1 cellular context compared by ENCODE assay signal in the genomic region with DNA sequence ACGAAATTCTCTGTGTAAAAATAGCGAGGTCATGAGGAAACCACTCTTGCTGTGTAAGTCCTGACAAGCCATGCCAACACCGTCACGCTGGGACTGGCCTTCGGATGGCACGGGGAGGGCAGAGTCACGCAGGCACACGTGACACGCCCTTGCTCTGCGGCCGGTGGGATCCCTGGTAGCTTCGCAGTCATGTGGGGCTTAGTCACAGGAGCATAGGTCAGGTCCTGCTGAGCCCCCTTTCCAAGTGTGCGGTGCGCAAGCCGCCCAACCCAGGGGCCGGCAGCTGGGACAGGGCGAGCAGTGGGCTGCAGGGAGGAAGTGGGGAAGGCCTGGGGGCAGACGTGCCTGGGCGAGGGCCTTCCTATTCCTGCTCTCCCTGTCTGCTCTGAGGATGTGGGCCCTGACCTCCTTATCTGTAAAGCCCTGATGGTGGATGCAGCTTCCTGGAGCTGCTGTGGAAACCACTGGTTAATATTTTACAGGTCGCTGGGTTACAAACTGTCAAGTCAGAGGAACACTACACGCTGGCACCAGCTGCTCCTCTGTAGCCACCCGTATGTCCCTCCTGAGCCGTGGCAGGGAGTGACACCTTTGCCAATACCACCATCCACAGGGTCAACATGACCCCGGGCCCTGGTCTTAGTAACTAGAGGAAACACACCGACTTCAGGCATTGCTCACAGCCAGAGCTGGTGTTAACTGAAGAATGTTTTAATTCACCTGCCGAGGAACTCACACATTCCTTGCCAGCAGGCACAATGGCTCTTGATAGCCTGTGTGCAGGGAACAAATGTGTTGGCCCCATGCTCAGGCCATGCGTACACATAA.
TF ChIP-seq lines count a peak whose summit lies in the region.

No MANE protein-coding gene starts in this region.

TF ChIP-seq in HepG2, 621 proteins besides CTCF, POLR2A, EP300 and RAD21 (continued from another document and continues in another):
- TF ChIP-seq, protein P1, sequence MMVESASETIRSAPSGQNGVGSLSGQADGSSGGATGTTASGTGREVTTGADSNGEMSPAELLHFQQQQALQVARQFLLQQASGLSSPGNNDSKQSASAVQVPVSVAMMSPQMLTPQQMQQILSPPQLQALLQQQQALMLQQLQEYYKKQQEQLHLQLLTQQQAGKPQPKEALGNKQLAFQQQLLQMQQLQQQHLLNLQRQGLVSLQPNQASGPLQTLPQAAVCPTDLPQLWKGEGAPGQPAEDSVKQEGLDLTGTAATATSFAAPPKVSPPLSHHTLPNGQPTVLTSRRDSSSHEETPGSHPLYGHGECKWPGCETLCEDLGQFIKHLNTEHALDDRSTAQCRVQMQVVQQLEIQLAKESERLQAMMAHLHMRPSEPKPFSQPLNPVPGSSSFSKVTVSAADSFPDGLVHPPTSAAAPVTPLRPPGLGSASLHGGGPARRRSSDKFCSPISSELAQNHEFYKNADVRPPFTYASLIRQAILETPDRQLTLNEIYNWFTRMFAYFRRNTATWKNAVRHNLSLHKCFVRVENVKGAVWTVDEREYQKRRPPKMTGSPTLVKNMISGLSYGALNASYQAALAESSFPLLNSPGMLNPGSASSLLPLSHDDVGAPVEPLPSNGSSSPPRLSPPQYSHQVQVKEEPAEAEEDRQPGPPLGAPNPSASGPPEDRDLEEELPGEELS (CRISPR knock-in tag; IDR thresholded peaks at IDR 0.05), result no peak; the same call in 1 of the 2 replicates
- TF ChIP-seq POGZ (CRISPR knock-in tag; IDR thresholded peaks at IDR 0.05), result peak; percentile 70
- TF ChIP-seq, protein P2, sequence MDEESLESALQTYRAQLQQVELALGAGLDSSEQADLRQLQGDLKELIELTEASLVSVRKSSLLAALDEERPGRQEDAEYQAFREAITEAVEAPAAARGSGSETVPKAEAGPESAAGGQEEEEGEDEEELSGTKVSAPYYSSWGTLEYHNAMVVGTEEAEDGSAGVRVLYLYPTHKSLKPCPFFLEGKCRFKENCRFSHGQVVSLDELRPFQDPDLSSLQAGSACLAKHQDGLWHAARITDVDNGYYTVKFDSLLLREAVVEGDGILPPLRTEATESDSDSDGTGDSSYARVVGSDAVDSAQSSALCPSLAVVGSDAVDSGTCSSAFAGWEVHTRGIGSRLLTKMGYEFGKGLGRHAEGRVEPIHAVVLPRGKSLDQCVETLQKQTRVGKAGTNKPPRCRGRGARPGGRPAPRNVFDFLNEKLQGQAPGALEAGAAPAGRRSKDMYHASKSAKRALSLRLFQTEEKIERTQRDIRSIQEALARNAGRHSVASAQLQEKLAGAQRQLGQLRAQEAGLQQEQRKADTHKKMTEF (CRISPR knock-in tag; IDR thresholded peaks at IDR 0.05), result peak; percentile 90
- TF ChIP-seq ZNF451 (CRISPR knock-in tag; IDR thresholded peaks at IDR 0.05), result no peak
- TF ChIP-seq BRCA1 (CRISPR knock-in tag; IDR thresholded peaks at IDR 0.05), result peak; percentile 15; the same call in 1 of the 2 replicates
- no peak for TF ChIP-seq SMARCE1 (IDR thresholded peaks at IDR 0.05; ENCODE audit: borderline replicate concordance)
- peak in 1 of 2 experiments; percentile 60; a peak in 1 of 4 replicates for TF ChIP-seq KLF16 (CRISPR knock-in tag; IDR thresholded peaks at IDR 0.05)
- no peak for TF ChIP-seq PAF1 (CRISPR knock-in tag; IDR thresholded peaks at IDR 0.05)
- no peak for TF ChIP-seq ZNF782 (CRISPR knock-in tag; IDR thresholded peaks at IDR 0.05; ENCODE audit: borderline replicate concordance)
- TF ChIP-seq, protein P3, sequence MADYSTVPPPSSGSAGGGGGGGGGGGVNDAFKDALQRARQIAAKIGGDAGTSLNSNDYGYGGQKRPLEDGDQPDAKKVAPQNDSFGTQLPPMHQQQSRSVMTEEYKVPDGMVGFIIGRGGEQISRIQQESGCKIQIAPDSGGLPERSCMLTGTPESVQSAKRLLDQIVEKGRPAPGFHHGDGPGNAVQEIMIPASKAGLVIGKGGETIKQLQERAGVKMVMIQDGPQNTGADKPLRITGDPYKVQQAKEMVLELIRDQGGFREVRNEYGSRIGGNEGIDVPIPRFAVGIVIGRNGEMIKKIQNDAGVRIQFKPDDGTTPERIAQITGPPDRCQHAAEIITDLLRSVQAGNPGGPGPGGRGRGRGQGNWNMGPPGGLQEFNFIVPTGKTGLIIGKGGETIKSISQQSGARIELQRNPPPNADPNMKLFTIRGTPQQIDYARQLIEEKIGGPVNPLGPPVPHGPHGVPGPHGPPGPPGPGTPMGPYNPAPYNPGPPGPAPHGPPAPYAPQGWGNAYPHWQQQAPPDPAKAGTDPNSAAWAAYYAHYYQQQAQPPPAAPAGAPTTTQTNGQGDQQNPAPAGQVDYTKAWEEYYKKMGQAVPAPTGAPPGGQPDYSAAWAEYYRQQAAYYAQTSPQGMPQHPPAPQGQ (CRISPR knock-in tag; IDR thresholded peaks at IDR 0.05; ENCODE audit: borderline replicate concordance), result 0 out of 2 replicates have a peak, but pooled peaks have one; percentile 80
- TF ChIP-seq ZNF589 (CRISPR knock-in tag; conservative IDR thresholded peaks at IDR 0.05), result no peak
- TF ChIP-seq ZNF367 (CRISPR knock-in tag; IDR thresholded peaks at IDR 0.05; ENCODE audit: borderline replicate concordance), result no peak
- peak; percentile 60; the same call in 1 of the 2 replicates for TF ChIP-seq SP4 (CRISPR knock-in tag; IDR thresholded peaks at IDR 0.05)
- TF ChIP-seq ZSCAN21 (CRISPR knock-in tag; IDR thresholded peaks at IDR 0.05; ENCODE audit: borderline replicate concordance), result no peak
- no peak for TF ChIP-seq MBNL3 (CRISPR knock-in tag; conservative IDR thresholded peaks at IDR 0.05)
- TF ChIP-seq CBFB (CRISPR knock-in tag; IDR thresholded peaks at IDR 0.05), result no peak
- TF ChIP-seq MXI1 (IDR thresholded peaks at IDR 0.05; ENCODE audit: borderline replicate concordance, low read depth, low read length), result peak; percentile 34; the same call in 1 of the 3 replicates
- no peak for TF ChIP-seq ZFP90 (CRISPR knock-in tag; IDR thresholded peaks at IDR 0.05; ENCODE audit: borderline replicate concordance)
- TF ChIP-seq ZNF629 (CRISPR knock-in tag; conservative IDR thresholded peaks at IDR 0.05), result no peak; the same call in 1 of the 2 replicates
- TF ChIP-seq ZNF331 (CRISPR knock-in tag; IDR thresholded peaks at IDR 0.05), result peak; percentile 60
- TF ChIP-seq, protein P4, sequence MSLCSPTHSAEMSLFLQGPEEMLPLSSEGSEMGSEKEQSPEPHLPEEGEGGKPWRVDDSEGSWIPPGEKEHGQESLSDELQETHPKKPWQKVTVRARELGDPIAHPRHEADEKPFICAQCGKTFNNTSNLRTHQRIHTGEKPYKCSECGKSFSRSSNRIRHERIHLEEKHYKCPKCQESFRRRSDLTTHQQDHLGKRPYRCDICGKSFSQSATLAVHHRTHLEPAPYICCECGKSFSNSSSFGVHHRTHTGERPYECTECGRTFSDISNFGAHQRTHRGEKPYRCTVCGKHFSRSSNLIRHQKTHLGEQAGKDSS (CRISPR knock-in tag; IDR thresholded peaks at IDR 0.05; ENCODE audit: borderline replicate concordance, low read depth), result peak; percentile 67; the same call in 1 of the 2 replicates
- TF ChIP-seq ZNF598 (CRISPR knock-in tag; IDR thresholded peaks at IDR 0.05; ENCODE audit: borderline replicate concordance), result no peak
- no peak for TF ChIP-seq RFXANK (CRISPR knock-in tag; IDR thresholded peaks at IDR 0.05)
- TF ChIP-seq RNF2 (conservative IDR thresholded peaks at IDR 0.05; ENCODE audit: low read depth), result peak; percentile 70; the same call in 1 of the 2 replicates
- TF ChIP-seq GATA4 (IDR thresholded peaks at IDR 0.05; ENCODE audit: borderline replicate concordance, low read depth), result peak; percentile 47; the same call in 1 of the 2 replicates
- TF ChIP-seq ONECUT2 (CRISPR knock-in tag; IDR thresholded peaks at IDR 0.05), result no peak
- TF ChIP-seq, protein P5, sequence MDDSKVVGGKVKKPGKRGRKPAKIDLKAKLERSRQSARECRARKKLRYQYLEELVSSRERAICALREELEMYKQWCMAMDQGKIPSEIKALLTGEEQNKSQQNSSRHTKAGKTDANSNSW (CRISPR knock-in tag; IDR thresholded peaks at IDR 0.05; ENCODE audit: borderline replicate concordance), result no peak
- no peak for TF ChIP-seq ZNF749 (CRISPR knock-in tag; IDR thresholded peaks at IDR 0.05; ENCODE audit: borderline replicate concordance)
- TF ChIP-seq, protein P6, sequence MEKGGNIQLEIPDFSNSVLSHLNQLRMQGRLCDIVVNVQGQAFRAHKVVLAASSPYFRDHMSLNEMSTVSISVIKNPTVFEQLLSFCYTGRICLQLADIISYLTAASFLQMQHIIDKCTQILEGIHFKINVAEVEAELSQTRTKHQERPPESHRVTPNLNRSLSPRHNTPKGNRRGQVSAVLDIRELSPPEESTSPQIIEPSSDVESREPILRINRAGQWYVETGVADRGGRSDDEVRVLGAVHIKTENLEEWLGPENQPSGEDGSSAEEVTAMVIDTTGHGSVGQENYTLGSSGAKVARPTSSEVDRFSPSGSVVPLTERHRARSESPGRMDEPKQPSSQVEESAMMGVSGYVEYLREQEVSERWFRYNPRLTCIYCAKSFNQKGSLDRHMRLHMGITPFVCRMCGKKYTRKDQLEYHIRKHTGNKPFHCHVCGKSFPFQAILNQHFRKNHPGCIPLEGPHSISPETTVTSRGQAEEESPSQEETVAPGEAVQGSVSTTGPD (CRISPR knock-in tag; IDR thresholded peaks at IDR 0.05), result peak; percentile 63
- TF ChIP-seq ZIK1 (CRISPR knock-in tag; IDR thresholded peaks at IDR 0.05; ENCODE audit: borderline replicate concordance, low read depth), result no peak
- TF ChIP-seq, protein P7, sequence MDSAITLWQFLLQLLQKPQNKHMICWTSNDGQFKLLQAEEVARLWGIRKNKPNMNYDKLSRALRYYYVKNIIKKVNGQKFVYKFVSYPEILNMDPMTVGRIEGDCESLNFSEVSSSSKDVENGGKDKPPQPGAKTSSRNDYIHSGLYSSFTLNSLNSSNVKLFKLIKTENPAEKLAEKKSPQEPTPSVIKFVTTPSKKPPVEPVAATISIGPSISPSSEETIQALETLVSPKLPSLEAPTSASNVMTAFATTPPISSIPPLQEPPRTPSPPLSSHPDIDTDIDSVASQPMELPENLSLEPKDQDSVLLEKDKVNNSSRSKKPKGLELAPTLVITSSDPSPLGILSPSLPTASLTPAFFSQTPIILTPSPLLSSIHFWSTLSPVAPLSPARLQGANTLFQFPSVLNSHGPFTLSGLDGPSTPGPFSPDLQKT (CRISPR knock-in tag; IDR thresholded peaks at IDR 0.05; ENCODE audit: borderline replicate concordance), result no peak
- no peak for TF ChIP-seq KLF13 (CRISPR knock-in tag; IDR thresholded peaks at IDR 0.05)
- TF ChIP-seq NR2F6 (IDR thresholded peaks at IDR 0.05), result peak; percentile 72; the same call in 1 of the 2 replicates
- peak; percentile 87 for TF ChIP-seq NR2F6 (CRISPR knock-in tag; IDR thresholded peaks at IDR 0.05)
- no peak for TF ChIP-seq PHF5A (CRISPR knock-in tag; IDR thresholded peaks at IDR 0.05; ENCODE audit: low read depth, unreplicated experiment)
- TF ChIP-seq PTBP1 (IDR thresholded peaks at IDR 0.05; ENCODE audit: low read depth, low read length, poor library complexity, severe bottlenecking), result no peak
- TF ChIP-seq ZNF124 (CRISPR knock-in tag; IDR thresholded peaks at IDR 0.05), result no peak; the same call in 1 of the 2 replicates
- TF ChIP-seq ZNF841 (CRISPR knock-in tag; IDR thresholded peaks at IDR 0.05; ENCODE audit: borderline replicate concordance), result no peak
- TF ChIP-seq, protein P8, sequence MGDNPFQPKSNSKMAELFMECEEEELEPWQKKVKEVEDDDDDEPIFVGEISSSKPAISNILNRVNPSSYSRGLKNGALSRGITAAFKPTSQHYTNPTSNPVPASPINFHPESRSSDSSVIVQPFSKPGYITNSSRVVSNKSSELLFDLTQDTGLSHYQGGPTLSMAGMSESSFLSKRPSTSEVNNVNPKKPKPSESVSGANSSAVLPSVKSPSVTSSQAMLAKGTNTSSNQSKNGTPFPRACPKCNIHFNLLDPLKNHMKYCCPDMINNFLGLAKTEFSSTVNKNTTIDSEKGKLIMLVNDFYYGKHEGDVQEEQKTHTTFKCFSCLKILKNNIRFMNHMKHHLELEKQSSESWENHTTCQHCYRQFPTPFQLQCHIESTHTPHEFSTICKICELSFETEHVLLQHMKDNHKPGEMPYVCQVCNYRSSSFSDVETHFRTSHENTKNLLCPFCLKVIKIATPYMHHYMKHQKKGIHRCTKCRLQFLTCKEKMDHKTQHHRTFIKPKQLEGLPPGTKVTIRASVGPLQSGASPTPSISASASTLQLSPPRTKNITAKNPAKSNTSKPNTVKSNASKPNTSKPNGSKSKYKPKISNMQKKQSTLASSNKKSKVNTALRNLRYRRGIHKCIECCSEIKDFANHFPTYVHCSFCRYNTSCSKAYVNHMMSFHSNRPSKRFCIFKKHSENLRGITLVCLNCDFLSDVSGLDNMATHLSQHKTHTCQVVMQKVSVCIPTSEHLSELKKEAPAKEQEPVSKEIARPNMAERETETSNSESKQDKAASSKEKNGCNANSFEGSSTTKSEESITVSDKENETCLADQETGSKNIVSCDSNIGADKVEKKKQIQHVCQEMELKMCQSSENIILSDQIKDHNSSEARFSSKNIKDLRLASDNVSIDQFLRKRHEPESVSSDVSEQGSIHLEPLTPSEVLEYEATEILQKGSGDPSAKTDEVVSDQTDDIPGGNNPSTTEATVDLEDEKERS (CRISPR knock-in tag; IDR thresholded peaks at IDR 0.05), result no peak
- peak; percentile 85; the same call in 1 of the 2 replicates for TF ChIP-seq ZNF772 (CRISPR knock-in tag; IDR thresholded peaks at IDR 0.05)
- TF ChIP-seq, protein P9, sequence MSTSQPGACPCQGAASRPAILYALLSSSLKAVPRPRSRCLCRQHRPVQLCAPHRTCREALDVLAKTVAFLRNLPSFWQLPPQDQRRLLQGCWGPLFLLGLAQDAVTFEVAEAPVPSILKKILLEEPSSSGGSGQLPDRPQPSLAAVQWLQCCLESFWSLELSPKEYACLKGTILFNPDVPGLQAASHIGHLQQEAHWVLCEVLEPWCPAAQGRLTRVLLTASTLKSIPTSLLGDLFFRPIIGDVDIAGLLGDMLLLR (CRISPR knock-in tag; IDR thresholded peaks at IDR 0.05), result peak; percentile 74
- TF ChIP-seq, protein P10, sequence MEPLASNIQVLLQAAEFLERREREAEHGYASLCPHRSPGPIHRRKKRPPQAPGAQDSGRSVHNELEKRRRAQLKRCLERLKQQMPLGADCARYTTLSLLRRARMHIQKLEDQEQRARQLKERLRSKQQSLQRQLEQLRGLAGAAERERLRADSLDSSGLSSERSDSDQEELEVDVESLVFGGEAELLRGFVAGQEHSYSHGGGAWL (CRISPR knock-in tag; IDR thresholded peaks at IDR 0.05), result 0 out of 2 replicates have a peak, but pooled peaks have one; percentile 40
- TF ChIP-seq NAIF1 (CRISPR knock-in tag; IDR thresholded peaks at IDR 0.05; ENCODE audit: borderline replicate concordance), result peak; percentile 60; the same call in 1 of the 2 replicates
- peak; percentile 83 for TF ChIP-seq YEATS4 (CRISPR knock-in tag; IDR thresholded peaks at IDR 0.05; ENCODE audit: borderline replicate concordance)
- no peak for TF ChIP-seq PHB2 (IDR thresholded peaks at IDR 0.05; ENCODE audit: partially characterized antibody)
- TF ChIP-seq, protein P11, sequence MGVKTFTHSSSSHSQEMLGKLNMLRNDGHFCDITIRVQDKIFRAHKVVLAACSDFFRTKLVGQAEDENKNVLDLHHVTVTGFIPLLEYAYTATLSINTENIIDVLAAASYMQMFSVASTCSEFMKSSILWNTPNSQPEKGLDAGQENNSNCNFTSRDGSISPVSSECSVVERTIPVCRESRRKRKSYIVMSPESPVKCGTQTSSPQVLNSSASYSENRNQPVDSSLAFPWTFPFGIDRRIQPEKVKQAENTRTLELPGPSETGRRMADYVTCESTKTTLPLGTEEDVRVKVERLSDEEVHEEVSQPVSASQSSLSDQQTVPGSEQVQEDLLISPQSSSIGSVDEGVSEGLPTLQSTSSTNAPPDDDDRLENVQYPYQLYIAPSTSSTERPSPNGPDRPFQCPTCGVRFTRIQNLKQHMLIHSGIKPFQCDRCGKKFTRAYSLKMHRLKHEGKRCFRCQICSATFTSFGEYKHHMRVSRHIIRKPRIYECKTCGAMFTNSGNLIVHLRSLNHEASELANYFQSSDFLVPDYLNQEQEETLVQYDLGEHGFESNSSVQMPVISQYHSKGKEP (CRISPR knock-in tag; IDR thresholded peaks at IDR 0.05), result no peak
- peak; percentile 23; the same call in 1 of the 2 replicates for TF ChIP-seq TOPORS (CRISPR knock-in tag; IDR thresholded peaks at IDR 0.05)
- peak; percentile 96 for TF ChIP-seq ZNF563 (CRISPR knock-in tag; IDR thresholded peaks at IDR 0.05)
- no peak for TF ChIP-seq ZMYM2 (CRISPR knock-in tag; IDR thresholded peaks at IDR 0.05)
